ENCODE assay signal across 15 cellular contexts in the genomic region with DNA sequence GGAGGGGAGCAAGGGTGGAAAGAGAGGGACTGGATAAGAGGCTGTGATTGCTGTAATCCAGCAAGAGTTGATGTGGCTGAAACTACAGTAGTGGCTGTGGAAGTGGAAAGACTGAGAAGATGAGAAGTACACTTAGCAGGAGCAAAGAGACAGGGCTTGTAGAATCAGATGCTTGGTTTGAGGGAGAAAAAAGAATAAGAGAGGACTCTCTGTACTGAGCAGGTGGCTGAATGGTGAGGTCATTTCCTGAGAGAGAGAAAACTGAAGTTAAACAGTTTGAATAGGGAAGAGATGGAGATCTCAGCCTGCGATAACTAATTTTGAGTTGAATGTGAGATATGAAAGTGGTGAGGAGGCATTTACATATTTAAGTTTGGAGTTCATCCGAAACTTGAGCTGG.
DNase-seq lines count a peak whose midpoint lies in the region; ATAC-seq and TF ChIP-seq lines count a peak whose summit lies in the region.
"Had no signal": no experiment of that assay in that cellular context is flagged by ENCODE, and none has a peak within 500 bp of the region (broad histone marks: within the 10 kb centered on the region; RNA-seq: fewer than 3 reads in every experiment).

No MANE protein-coding gene starts in this region.

- peak overlapping the region; percentile 73 for H3K4me2 ChIP-seq in OCI-LY7 (ENCODE audit: low read length)

- no peaks in the 10 kb centered on the region for H3K9me3 ChIP-seq in OCI-LY7 (ENCODE audit: low read length)
- no peaks in the 10 kb centered on the region for H3K9me3 ChIP-seq in prostate gland

- intact Hi-C loops in OCI-LY7 (cut with micrococcal nuclease; ENCODE audit: unreplicated experiment): no loop called here
- intact Hi-C loops in prostate gland (cut with DNase I): no loop called here
- intact Hi-C loops in sciatic nerve (cut with DNase I): no loop called here

- peak overlapping the region; percentile 92 for H3K27ac ChIP-seq in OCI-LY7 (ENCODE audit: low read depth, low read length, poor library complexity, severe bottlenecking)
- H3K27ac ChIP-seq in prostate gland: no peak overlapping the region
- H3K27ac ChIP-seq: SK-N-MC, VCaP had no signal

- DNase-seq in OCI-LY7 (ENCODE audit: low spot score) (peak; percentile 79), prostate gland (ENCODE audit: low spot score) (no peak), DMS79 (lab: John Stamatoyannopoulos, UW) (no peak), sciatic nerve (ENCODE audit: low spot score) (no peak)
- DNase-seq in activated CD4-positive, alpha-beta T cell treated with anti-CD3 and anti-CD28 coated beads, Interleukin-2, amount 50 U/mL, for 4 hours: no peak
- DNase-seq: activated T-cell treated with anti-CD3 and anti-CD28 coated beads, Interleukin-2, amount 50 U/mL, for 24 hours; aorta; IMR-90; NCI-H1105 treated with DMSO at 0.1 percent for 48 hours; stimulated activated naive CD8-positive, alpha-beta T cell treated with anti-CD3 and anti-CD28 coated beads, Interleukin-15, amount 100 ng/mL, for 72 hours had no signal

- TF ChIP-seq CTCF in OCI-LY7 (conservative IDR thresholded peaks at IDR 0.05; ENCODE audit: low read length) (no peak), prostate gland (IDR thresholded peaks at IDR 0.05) (no peak)

- H3K9me2 ChIP-seq in OCI-LY7 (ENCODE audit: insufficient read depth, low read length): no peaks in the 10 kb centered on the region

- BruUV-seq in OCI-LY7 (replicated peaks; lab: Mats Ljungman, UMichigan): no TSS peak

- POLR2A ChIA-PET in OCI-LY7 (lab: Charles Lee): interaction anchor here (0.6 to 1.4 kb wide), 6 partner anchors 11 to 271 kb away, joined by 3 to 4 read pairs (median 3); no protein-coding TSS in a partner anchor

- CTCF ChIA-PET in OCI-LY7 (lab: Charles Lee; ENCODE audit: unreplicated experiment): interaction anchor here (1.4 kb wide), 1 partner anchor 12 kb away, joined by 3 read pairs; no protein-coding TSS in a partner anchor

- no peaks in the 10 kb centered on the region for H3K36me3 ChIP-seq in OCI-LY7 (ENCODE audit: insufficient read depth, low read length)
- no peaks in the 10 kb centered on the region for H3K36me3 ChIP-seq in prostate gland

- H4K20me1 ChIP-seq in OCI-LY7 (ENCODE audit: insufficient read depth, low read length): no peaks in the 10 kb centered on the region

- H3K4me1 ChIP-seq in OCI-LY7 (ENCODE audit: insufficient read depth, low read length, poor library complexity, severe bottlenecking) (peaks cover 96% of the 10 kb centered on the region), prostate gland (replicated peaks) (no peaks in the 10 kb centered on the region)

- peak overlapping the region; percentile 71; the same call in 1 of the 2 replicates for H2AFZ ChIP-seq in OCI-LY7 (ENCODE audit: low read length)

- WGBS in prostate gland: 76% methylated on average over 2 of the region's 2 CpGs

- H3K79me2 ChIP-seq in OCI-LY7 (ENCODE audit: insufficient read depth, low read depth, low read length): no peaks in the 10 kb centered on the region

- ATAC-seq in GM18511 (IDR thresholded peaks at IDR 0.05; ENCODE audit: unreplicated experiment) (peak; percentile 51), GM21423 (IDR thresholded peaks at IDR 0.05; ENCODE audit: unreplicated experiment) (peak; percentile 41), HG03025 (IDR thresholded peaks at IDR 0.05; ENCODE audit: low FRiP score, unreplicated experiment) (peak; percentile 43), sciatic nerve (no peak)
- ATAC-seq: stimulated activated naive CD8-positive, alpha-beta T cell treated with anti-CD3 and anti-CD28 coated beads, Interleukin-15, amount 100 ng/mL, for 72 hours had no signal

- peaks cover 4% of the 10 kb centered on the region for H3K27me3 ChIP-seq in prostate gland (replicated peaks; ENCODE audit: insufficient read depth)

- peak overlapping the region; percentile 53 for H3K4me3 ChIP-seq in OCI-LY7 (ENCODE audit: low read depth, low read length, poor library complexity, severe bottlenecking)
- H3K4me3 ChIP-seq in prostate gland: no peak overlapping the region
- H3K4me3 ChIP-seq: SK-N-MC had no signal

- TF ChIP-seq POLR2A in prostate gland (IDR thresholded peaks at IDR 0.05): no peak
